Comparison of ENCODE assay signal across 12 cellular contexts in the genomic region with DNA sequence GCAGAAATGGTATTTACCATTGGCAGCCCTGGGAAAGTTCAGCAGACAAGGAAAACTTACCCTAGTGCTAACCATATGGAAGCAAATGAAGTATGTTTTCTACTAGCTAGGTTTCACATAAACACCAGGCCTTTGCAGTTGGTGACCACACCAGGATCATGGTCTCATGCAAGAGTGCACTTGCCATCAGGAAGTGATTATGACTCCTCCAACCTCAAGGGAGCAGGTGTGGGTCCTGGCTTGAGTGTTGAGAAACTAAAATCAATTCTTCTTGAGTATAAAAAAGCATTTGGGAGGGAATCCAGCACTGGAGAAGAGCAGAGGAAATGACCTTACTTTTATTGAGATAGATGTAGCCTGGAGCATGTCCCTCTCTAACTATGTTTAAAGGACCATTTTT. TPM values are rescaled to one million over a fixed set of nuclear protein-coding genes. Genes with fewer than 3 reads are reported as not detected.
DNase-seq lines count a peak whose midpoint lies in the region; ATAC-seq and TF ChIP-seq lines count a peak whose summit lies in the region.
"Had no signal": no experiment of that assay in that cellular context is flagged by ENCODE, and none has a peak within 500 bp of the region (broad histone marks: within the 10 kb centered on the region; RNA-seq: fewer than 3 reads in every experiment).

No MANE protein-coding gene starts in this region.

- H3K4me3 ChIP-seq in psoas muscle: no peak overlapping the region
- no peak overlapping the region for H3K4me3 ChIP-seq in left lung
- H3K4me3 ChIP-seq: lung, skin epidermis had no signal

- peaks cover 2% of the 10 kb centered on the region for H3K27me3 Mint-ChIP-seq in activated T-helper 1 cell treated with anti-CD3 and anti-CD28 coated beads, Interleukin-12 subunit alpha, Interleukin-12 subunit beta, Interleukin-2, Interleukin-4 antibody, amounts not matched to agents 30 ng/mL and 10 ng/mL and 1 ng/mL, durations not matched to agents 14 hours and 24 hours and 36 hours (ENCODE audit: insufficient read depth)

- ATAC-seq in GM18858 (IDR thresholded peaks at IDR 0.05; ENCODE audit: unreplicated experiment) (peak; percentile 94), GM21576 (IDR thresholded peaks at IDR 0.05; ENCODE audit: unreplicated experiment) (peak; percentile 94), HG03342 (IDR thresholded peaks at IDR 0.05; ENCODE audit: unreplicated experiment) (peak; percentile 93), psoas muscle (no peak), left lung (no peak)

- DNase-seq in fibroblast of gingiva (ENCODE audit: low read depth): peak; percentile 1
- DNase-seq in psoas muscle: no peak
- no peak for DNase-seq in left lung
- DNase-seq in SKM-1 (lab: John Stamatoyannopoulos, UW; ENCODE audit: unreplicated experiment): no peak
- DNase-seq in activated T-helper 1 cell treated with anti-CD3 and anti-CD28 coated beads, Interleukin-12 subunit alpha, Interleukin-12 subunit beta, Interleukin-2, Interleukin-4 antibody, amounts not matched to agents 30 ng/mL and 10 ng/mL and 1 ng/mL, durations not matched to agents 14 hours and 24 hours and 36 hours (ENCODE audit: low spot score): no peak
- DNase-seq: activated T-cell treated with anti-CD3 and anti-CD28 coated beads, Interleukin-2, amount 50 U/mL, for 1 hour; NCI-H1092 treated with DMSO at 0.1 percent for 48 hours had no signal

- TF ChIP-seq CTCF in psoas muscle (IDR thresholded peaks at IDR 0.05): no peak
- TF ChIP-seq CTCF in left lung (IDR thresholded peaks at IDR 0.05): no peak

- no peaks in the 10 kb centered on the region for H3K9me3 ChIP-seq in psoas muscle
- no peaks in the 10 kb centered on the region for H3K9me3 ChIP-seq in left lung

- no peaks in the 10 kb centered on the region for H3K4me1 ChIP-seq in psoas muscle
- H3K4me1 ChIP-seq in left lung: no peaks in the 10 kb centered on the region

- no peaks in the 10 kb centered on the region for H3K9me3 Mint-ChIP-seq in activated T-helper 1 cell treated with anti-CD3 and anti-CD28 coated beads, Interleukin-12 subunit alpha, Interleukin-12 subunit beta, Interleukin-2, Interleukin-4 antibody, amounts not matched to agents 30 ng/mL and 10 ng/mL and 1 ng/mL, durations not matched to agents 14 hours and 24 hours and 36 hours

- no peak overlapping the region for H3K4me3 Mint-ChIP-seq in activated T-helper 1 cell treated with anti-CD3 and anti-CD28 coated beads, Interleukin-12 subunit alpha, Interleukin-12 subunit beta, Interleukin-2, Interleukin-4 antibody, amounts not matched to agents 30 ng/mL and 10 ng/mL and 1 ng/mL, durations not matched to agents 14 hours and 24 hours and 36 hours

- no peaks in the 10 kb centered on the region for H3K4me1 Mint-ChIP-seq in activated T-helper 1 cell treated with anti-CD3 and anti-CD28 coated beads, Interleukin-12 subunit alpha, Interleukin-12 subunit beta, Interleukin-2, Interleukin-4 antibody, amounts not matched to agents 30 ng/mL and 10 ng/mL and 1 ng/mL, durations not matched to agents 14 hours and 24 hours and 36 hours (ENCODE audit: low read depth)

- H3K36me3 Mint-ChIP-seq in activated T-helper 1 cell treated with anti-CD3 and anti-CD28 coated beads, Interleukin-12 subunit alpha, Interleukin-12 subunit beta, Interleukin-2, Interleukin-4 antibody, amounts not matched to agents 30 ng/mL and 10 ng/mL and 1 ng/mL, durations not matched to agents 14 hours and 24 hours and 36 hours (ENCODE audit: low read depth): no peaks in the 10 kb centered on the region

- no peak overlapping the region for H3K27ac Mint-ChIP-seq in activated T-helper 1 cell treated with anti-CD3 and anti-CD28 coated beads, Interleukin-12 subunit alpha, Interleukin-12 subunit beta, Interleukin-2, Interleukin-4 antibody, amounts not matched to agents 30 ng/mL and 10 ng/mL and 1 ng/mL, durations not matched to agents 14 hours and 24 hours and 36 hours

- intact Hi-C loops in psoas muscle (cut with DNase I): no loop called here
- intact Hi-C loops in left lung (cut with DNase I): no loop called here
- intact Hi-C loops in activated T-helper 1 cell treated with anti-CD3 and anti-CD28 coated beads, Interleukin-12 subunit alpha, Interleukin-12 subunit beta, Interleukin-2, Interleukin-4 antibody, amounts not matched to agents 30 ng/mL and 10 ng/mL and 1 ng/mL, durations not matched to agents 14 hours and 24 hours and 36 hours (cut with micrococcal nuclease): no loop called here

- H3K27ac ChIP-seq in psoas muscle: no peak overlapping the region
- no peak overlapping the region for H3K27ac ChIP-seq in left lung

- H3K36me3 ChIP-seq in psoas muscle (ENCODE audit: insufficient read depth in 1 of 2, low read depth in 1 of 2) (no peaks in the 10 kb centered on the region), left lung (no peaks in the 10 kb centered on the region)

- H3K27me3 ChIP-seq in psoas muscle (ENCODE audit: insufficient read depth in 3 of 3, low read length in 2 of 3) (no peaks in the 10 kb centered on the region), left lung (no peaks in the 10 kb centered on the region)

RNA-seq across cellular contexts. Expression of a gene that starts 56.8 kb away (rescaled TPM):
- total RNA-seq in psoas muscle: 1 to 10 TPM; 4.0 to 8.7 (median 5.1) TPM
- 1 to 10 TPM; 1.6 to 4.3 (median 1.8) TPM for polyA plus RNA-seq in psoas muscle
- 10 to 100 TPM; 11.1 to 15.0 TPM for total RNA-seq in left lung
- total RNA-seq in activated T-helper 1 cell treated with anti-CD3 and anti-CD28 coated beads, Interleukin-12 subunit alpha, Interleukin-12 subunit beta, Interleukin-2, Interleukin-4 antibody, amounts not matched to agents 30 ng/mL and 10 ng/mL and 1 ng/mL, durations not matched to agents 14 hours and 24 hours and 36 hours: 7.3 TPM in 2 replicates

Comparison
In these comparisons a context has a peak if more than half of its experiments do, and no peak if none do; other contexts are left out.
1. ATAC-seq: peak in GM18858 (single experiment), GM21576 (single experiment) and HG03342 (single experiment); none in psoas muscle (0 of 4) and left lung (single experiment).